ENCODE assay signal across 30 cellular contexts in genomic region chr4:121379276-121379675, GRCh38. TPM values are rescaled to one million over a fixed set of nuclear protein-coding genes. Genes with fewer than 3 reads are reported as not detected.
DNase-seq lines count a peak whose midpoint lies in the region; ATAC-seq and TF ChIP-seq lines count a peak whose summit lies in the region.
"Had no signal": no experiment of that assay in that cellular context is flagged by ENCODE, and none has a peak within 500 bp of the region (broad histone marks: within the 10 kb centered on the region; RNA-seq: fewer than 3 reads in every experiment).

No MANE protein-coding gene starts in this region.

- in situ Hi-C loops in ACHN (cut with HindIII; ENCODE audit: low pct_ligation_motif_present, low pct_unique_long_range_greater_than_20kb, low sequenced_read_pairs), result no loop called here

- no peaks in the 10 kb centered on the region for H3K36me3 ChIP-seq in HUES64 (ENCODE audit: insufficient read depth, low read length)
- H3K36me3 ChIP-seq: HAP-1 had no signal

- H3K27me3 ChIP-seq in HUES64 (ENCODE audit: insufficient read depth, low read length), result peaks cover 48% of the 10 kb centered on the region

- ATAC-seq in WTC11, result no peak
- no peak for ATAC-seq in HG03457 (IDR thresholded peaks at IDR 0.05; ENCODE audit: unreplicated experiment)
- ATAC-seq: GM12878, HepG2, Panc1 had no signal

- no peak overlapping the region for H3K27ac ChIP-seq in HUES64 (ENCODE audit: low read depth, low read length)
- H3K27ac ChIP-seq: HL-60, RWPE1 had no signal

- H3K4me3 Mint-ChIP-seq in WTC11, result peak overlapping the region; percentile 73; the same call in 1 of the 2 replicates
- H3K4me3 Mint-ChIP-seq in nephron, result peak overlapping the region; percentile 24 to 84 (median 83)

- peaks cover 54% of the 10 kb centered on the region for H3K27me3 Mint-ChIP-seq in WTC11 (ENCODE audit: low read depth)
- peaks cover 68% of the 10 kb centered on the region for H3K27me3 Mint-ChIP-seq in nephron (ENCODE audit: low read depth)

- H3K4me1 ChIP-seq in HUES64 (ENCODE audit: insufficient read depth, low read length), result 0 out of 2 replicates have a peak, but pooled peaks cover 3% of the 10 kb centered on the region
- H3K4me1 ChIP-seq: HAP-1 had no signal

- H3K4me1 Mint-ChIP-seq in WTC11, result peaks cover 9% of the 10 kb centered on the region
- H3K4me1 Mint-ChIP-seq in nephron, result peaks cover 13% of the 10 kb centered on the region

- POLR2A ChIA-PET in WTC11 (lab: Charles Lee), result interaction anchor here (0.7 to 0.8 kb wide), 2 partner anchors 186 to 769 kb away, joined by 3 to 10 read pairs; no protein-coding TSS in a partner anchor

- H3K9ac ChIP-seq in HUES64 (ENCODE audit: low read depth, low read length), result no peak overlapping the region

- H3K9me3 ChIP-seq in HUES64 (ENCODE audit: insufficient read depth, low read depth, low read length), result no peaks in the 10 kb centered on the region
- H3K9me3 ChIP-seq: HAP-1 had no signal

- H3K4me3 ChIP-seq in HUES64 (ENCODE audit: low read length), result 0 out of 2 replicates have a peak overlapping the region, but pooled peaks have one; percentile 60
- H3K4me3 ChIP-seq: GM12878, HAP-1 had no signal

- H3K36me3 Mint-ChIP-seq in WTC11 (no peaks in the 10 kb centered on the region), nephron (ENCODE audit: low read depth) (no peaks in the 10 kb centered on the region)
- H3K36me3 Mint-ChIP-seq: CD4-positive, alpha-beta memory T cell had no signal

- DNase-seq in ACHN, result peak; percentile 23
- DNase-seq in WTC11 (ENCODE audit: low spot score), result no peak
- no peak for DNase-seq in NCI-H1105 treated with DMSO at 0.1 percent for 48 hours (lab: John Stamatoyannopoulos, UW)
- no peak for DNase-seq in GF-D8 (lab: John Stamatoyannopoulos, UW)
- DNase-seq in cortex of kidney (lab: John Stamatoyannopoulos, UW), result no peak
- DNase-seq: C1 segment of cervical spinal cord; CD4-positive, alpha-beta memory T cell; COR-L47; DMS53; GOT3; Karpas-422; MV-4-11; NCI-H1105; NCI-H146; NCI-H1930; NCI-H2107; NCI-H446; NCI-H526 treated with DMSO at 0.1 percent for 48 hours; SHP77 had no signal

- CTCF ChIA-PET in WTC11 (lab: Charles Lee), result interaction anchor here (0.9 to 2.1 kb wide), 6 partner anchors 8 to 187 kb away, joined by 3 to 15 read pairs (median 6); no protein-coding TSS in a partner anchor

- TF ChIP-seq CTCF in WTC11 (IDR thresholded peaks at IDR 0.05) (no peak), nephron (IDR thresholded peaks at IDR 0.05; ENCODE audit: unreplicated experiment in 3 of 3) (no peak)

- 92% methylated on average over 2 of the region's 3 CpGs for WGBS in HUES64

- H3K27ac Mint-ChIP-seq in WTC11 (no peak overlapping the region), nephron (no peak overlapping the region)
- H3K27ac Mint-ChIP-seq: CD4-positive, alpha-beta memory T cell had no signal

- H3K9me3 Mint-ChIP-seq in WTC11, result peaks cover 5% of the 10 kb centered on the region; the same call in 1 of the 2 replicates
- no peaks in the 10 kb centered on the region for H3K9me3 Mint-ChIP-seq in nephron
- H3K9me3 Mint-ChIP-seq: CD4-positive, alpha-beta memory T cell had no signal

TF ChIP-seq in WTC11, 78 proteins besides CTCF, POLR2A, EP300 and RAD21 (continues in another document):
- TF ChIP-seq AFF4 (CRISPR knock-in tag; IDR thresholded peaks at IDR 0.05; ENCODE audit: borderline replicate concordance) (no peak), ZNF232 (CRISPR knock-in tag; IDR thresholded peaks at IDR 0.05) (no peak), FOXJ3 (CRISPR knock-in tag; IDR thresholded peaks at IDR 0.05; ENCODE audit: borderline replicate concordance) (no peak), ERG (CRISPR knock-in tag; IDR thresholded peaks at IDR 0.05) (no peak), HMGA2 (CRISPR knock-in tag; IDR thresholded peaks at IDR 0.05) (no peak), TEAD4 (CRISPR knock-in tag; IDR thresholded peaks at IDR 0.05) (no peak), JAZF1 (CRISPR knock-in tag; IDR thresholded peaks at IDR 0.05) (no peak), HMGXB4 (CRISPR knock-in tag; IDR thresholded peaks at IDR 0.05) (no peak), AR (CRISPR knock-in tag; IDR thresholded peaks at IDR 0.05) (no peak), EMX1 (CRISPR knock-in tag; IDR thresholded peaks at IDR 0.05) (no peak), CDX4 (CRISPR knock-in tag; IDR thresholded peaks at IDR 0.05; ENCODE audit: borderline replicate concordance) (no peak), SMAD3 (CRISPR knock-in tag; IDR thresholded peaks at IDR 0.05; ENCODE audit: borderline replicate concordance) (no peak)

RNA-seq across cellular contexts. Expression of gene QRFPR, which starts 1.5 kb away (rescaled TPM):
- 0.70 TPM for polyA plus RNA-seq in HUES64 (2013, experiment 1 of 2)
- 0.32 TPM for polyA plus RNA-seq in HUES64 (2013, experiment 2 of 2)
- total RNA-seq in WTC11 (2021), result 0.41 to 0.73 TPM (median 0.68 TPM) in 3 replicates
- total RNA-seq: CD4-positive, alpha-beta memory T cell; GM12878; HepG2; OCI-LY7; SK-MEL-5 had no signal
- polyA plus RNA-seq: CD4-positive, alpha-beta memory T cell; GM12878; HepG2 had no signal
